ENCODE assay signal across 8 cellular contexts in genomic region chr3:46860381-46861292, GRCh38.
DNase-seq lines count a peak whose midpoint lies in the region; ATAC-seq and TF ChIP-seq lines count a peak whose summit lies in the region.

No MANE protein-coding gene starts in this region.

- H3K36me3 ChIP-seq in brain microvascular endothelial cell (replicated peaks) = no peaks in the 10 kb centered on the region

- H3K27ac Mint-ChIP-seq in nephron = no peak overlapping the region

- H3K4me3 ChIP-seq in brain microvascular endothelial cell (ENCODE audit: low read depth, low read length) = no peak overlapping the region

- H3K36me3 Mint-ChIP-seq in nephron (ENCODE audit: low read depth) = no peaks in the 10 kb centered on the region

- no peak overlapping the region for H3K27ac ChIP-seq in brain microvascular endothelial cell

- DNase-seq in D341Med (ENCODE audit: low spot score) = peak; percentile 59
- DNase-seq in KBM-7 = peak; percentile 28
- DNase-seq in brain microvascular endothelial cell = no peak
- no peak for DNase-seq in cerebellar cortex (ENCODE audit: low spot score)
- DNase-seq in NCI-H2196 (lab: John Stamatoyannopoulos, UW; ENCODE audit: unreplicated experiment) = no peak
- DNase-seq in NOMO-1 treated with dmso at 0.1 percent for 144 hours (lab: John Stamatoyannopoulos, UW; ENCODE audit: unreplicated experiment) = no peak

- H3K4me1 Mint-ChIP-seq in nephron = peaks cover 30% of the 10 kb centered on the region

- no peak overlapping the region for H3K4me3 Mint-ChIP-seq in nephron

- in situ Hi-C loops in KBM-7 (cut with MboI; ENCODE audit: low pct_unique_long_range_greater_than_20kb, low sequenced_read_pairs) (no loop called here), brain microvascular endothelial cell (cut with HindIII; ENCODE audit: low pct_ligation_motif_present, low sequenced_read_pairs) (no loop called here)

- peaks cover 5% of the 10 kb centered on the region for H3K27me3 ChIP-seq in brain microvascular endothelial cell (replicated peaks)

- TF ChIP-seq CTCF in brain microvascular endothelial cell (IDR thresholded peaks at IDR 0.05; ENCODE audit: low read depth, low read length, missing control alignments) (peak; percentile 75), nephron (IDR thresholded peaks at IDR 0.05; ENCODE audit: unreplicated experiment in 3 of 3) (peak; percentile 35 to 45 (median 38))

- H3K9me3 Mint-ChIP-seq in nephron = no peaks in the 10 kb centered on the region

- ATAC-seq in HG03378 (IDR thresholded peaks at IDR 0.05; ENCODE audit: unreplicated experiment) = no peak

- H3K27me3 Mint-ChIP-seq in nephron (ENCODE audit: low read depth) = no peaks in the 10 kb centered on the region

Comparison
In these comparisons a context has a peak if more than half of its experiments do, and no peak if none do; other contexts are left out.
1. DNase-seq: peak in D341Med (single experiment) and KBM-7 (single experiment); none in brain microvascular endothelial cell (single experiment), cerebellar cortex (single experiment), NCI-H2196 (single experiment) and NOMO-1 treated with dmso at 0.1 percent for 144 hours (single experiment).